In the genomic region with DNA sequence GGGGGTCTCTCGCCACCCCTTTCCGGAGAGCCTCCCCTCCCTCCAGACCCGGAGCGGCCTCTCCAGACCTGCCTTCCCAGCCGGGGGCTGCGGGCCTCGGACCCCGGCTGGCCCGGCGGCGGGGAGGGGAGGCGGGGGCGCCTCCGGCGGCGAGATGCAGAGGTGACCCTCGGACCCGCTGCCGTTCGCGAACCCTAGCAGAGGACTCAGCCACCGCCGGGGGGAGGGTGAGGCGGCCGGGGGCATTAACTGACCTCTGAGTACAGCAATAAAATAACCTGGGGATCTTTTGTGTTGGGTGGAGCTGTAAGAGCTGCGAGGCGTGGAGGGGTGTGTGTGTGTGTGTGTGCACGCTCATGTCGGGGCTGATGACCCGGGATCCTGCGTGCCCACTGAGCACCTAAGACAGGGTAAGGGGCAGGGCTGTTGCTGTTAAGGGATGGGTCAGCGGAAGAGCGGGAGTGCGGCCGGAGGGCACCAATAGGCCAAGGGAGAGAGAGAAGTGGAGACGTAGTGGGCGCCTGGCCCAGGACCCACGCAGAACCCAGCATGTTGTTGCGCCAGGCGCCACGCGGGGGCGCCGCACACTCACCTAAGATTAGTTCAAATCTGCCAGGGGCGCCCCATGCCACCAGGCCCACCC, we compare ENCODE assay signal across 1 cellular context.
A peak's percentile ranks its signal among the peaks of the same experiment; 100 is the strongest.
TF ChIP-seq lines count a peak whose summit lies in the region.

No MANE protein-coding gene starts in this region.

TF ChIP-seq in HEK293, 187 proteins besides CTCF, POLR2A, EP300 and RAD21 (continued from another document and continues in another):
- TF ChIP-seq, protein P1, sequence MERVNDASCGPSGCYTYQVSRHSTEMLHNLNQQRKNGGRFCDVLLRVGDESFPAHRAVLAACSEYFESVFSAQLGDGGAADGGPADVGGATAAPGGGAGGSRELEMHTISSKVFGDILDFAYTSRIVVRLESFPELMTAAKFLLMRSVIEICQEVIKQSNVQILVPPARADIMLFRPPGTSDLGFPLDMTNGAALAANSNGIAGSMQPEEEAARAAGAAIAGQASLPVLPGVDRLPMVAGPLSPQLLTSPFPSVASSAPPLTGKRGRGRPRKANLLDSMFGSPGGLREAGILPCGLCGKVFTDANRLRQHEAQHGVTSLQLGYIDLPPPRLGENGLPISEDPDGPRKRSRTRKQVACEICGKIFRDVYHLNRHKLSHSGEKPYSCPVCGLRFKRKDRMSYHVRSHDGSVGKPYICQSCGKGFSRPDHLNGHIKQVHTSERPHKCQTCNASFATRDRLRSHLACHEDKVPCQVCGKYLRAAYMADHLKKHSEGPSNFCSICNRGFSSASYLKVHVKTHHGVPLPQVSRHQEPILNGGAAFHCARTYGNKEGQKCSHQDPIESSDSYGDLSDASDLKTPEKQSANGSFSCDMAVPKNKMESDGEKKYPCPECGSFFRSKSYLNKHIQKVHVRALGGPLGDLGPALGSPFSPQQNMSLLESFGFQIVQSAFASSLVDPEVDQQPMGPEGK (tag by site-specific recombination; IDR thresholded peaks at IDR 0.05) = peak; percentile 83
- TF ChIP-seq ZNF10 (tag by site-specific recombination; IDR thresholded peaks at IDR 0.05) (peak; percentile 79; the same call in 1 of the 2 replicates), ZSCAN4 (tag by site-specific recombination; IDR thresholded peaks at IDR 0.05) (peak; percentile 91), ZFHX2 (tag by site-specific recombination; conservative IDR thresholded peaks at IDR 0.05) (peak; percentile 80), ZNF335 (tag by site-specific recombination; conservative IDR thresholded peaks at IDR 0.05) (peak; percentile 91), ZNF132 (tag by site-specific recombination; IDR thresholded peaks at IDR 0.05; ENCODE audit: borderline replicate concordance) (no peak), ZEB2 (tag by site-specific recombination; IDR thresholded peaks at IDR 0.05) (peak; percentile 66), BCL11A (tag by site-specific recombination; IDR thresholded peaks at IDR 0.05; ENCODE audit: low read depth) (peak; percentile 39; the same call in 1 of the 2 replicates), ZNF394 (tag by site-specific recombination; IDR thresholded peaks at IDR 0.05; ENCODE audit: borderline replicate concordance) (0 out of 2 replicates have a peak, but pooled peaks have one; percentile 4), ZNF2 (tag by site-specific recombination; IDR thresholded peaks at IDR 0.05) (0 out of 2 replicates have a peak, but pooled peaks have one; percentile 47), ZFP41 (tag by site-specific recombination; IDR thresholded peaks at IDR 0.05; ENCODE audit: borderline replicate concordance) (no peak), ZNF830 (tag by site-specific recombination; IDR thresholded peaks at IDR 0.05; ENCODE audit: low read depth) (no peak), ZNF660 (tag by site-specific recombination; IDR thresholded peaks at IDR 0.05) (0 out of 2 replicates have a peak, but pooled peaks have one; percentile 38), ZNF843 (tag by site-specific recombination; IDR thresholded peaks at IDR 0.05) (no peak), GLIS2 (tag by site-specific recombination; IDR thresholded peaks at IDR 0.05) (peak; percentile 64), ZSCAN5A (tag by site-specific recombination; IDR thresholded peaks at IDR 0.05) (0 out of 2 replicates have a peak, but pooled peaks have one; percentile 34), ZNF341 (tag by site-specific recombination; IDR thresholded peaks at IDR 0.05; ENCODE audit: low read depth) (peak; percentile 50; the same call in 1 of the 2 replicates), PRDM10 (tag by site-specific recombination; IDR thresholded peaks at IDR 0.05) (peak; percentile 48; the same call in 1 of the 2 replicates), KLF17 (tag by site-specific recombination; IDR thresholded peaks at IDR 0.05) (peak; percentile 70; the same call in 1 of the 2 replicates), ZNF639 (tag by site-specific recombination; IDR thresholded peaks at IDR 0.05) (peak; percentile 48; the same call in 1 of the 2 replicates), WT1 (tag by site-specific recombination; IDR thresholded peaks at IDR 0.05) (peak; percentile 13; the same call in 1 of the 2 replicates), REST (tag by site-specific recombination; IDR thresholded peaks at IDR 0.05) (0 out of 2 replicates have a peak, but pooled peaks have one; percentile 37), ZBTB8A (tag by site-specific recombination; IDR thresholded peaks at IDR 0.05) (peak; percentile 43; the same call in 1 of the 2 replicates), ZNF548 (tag by site-specific recombination; IDR thresholded peaks at IDR 0.05) (no peak), ZNF114 (tag by site-specific recombination; IDR thresholded peaks at IDR 0.05) (no peak), ZBTB48 (tag by site-specific recombination; IDR thresholded peaks at IDR 0.05) (peak; percentile 83), ZSCAN30 (tag by site-specific recombination; IDR thresholded peaks at IDR 0.05) (0 out of 2 replicates have a peak, but pooled peaks have one; percentile 19), ZNF211 (tag by site-specific recombination; IDR thresholded peaks at IDR 0.05; ENCODE audit: low read depth) (no peak), ZNF24 (tag by site-specific recombination; IDR thresholded peaks at IDR 0.05) (0 out of 2 replicates have a peak, but pooled peaks have one; percentile 43)
- TF ChIP-seq, protein P2, sequence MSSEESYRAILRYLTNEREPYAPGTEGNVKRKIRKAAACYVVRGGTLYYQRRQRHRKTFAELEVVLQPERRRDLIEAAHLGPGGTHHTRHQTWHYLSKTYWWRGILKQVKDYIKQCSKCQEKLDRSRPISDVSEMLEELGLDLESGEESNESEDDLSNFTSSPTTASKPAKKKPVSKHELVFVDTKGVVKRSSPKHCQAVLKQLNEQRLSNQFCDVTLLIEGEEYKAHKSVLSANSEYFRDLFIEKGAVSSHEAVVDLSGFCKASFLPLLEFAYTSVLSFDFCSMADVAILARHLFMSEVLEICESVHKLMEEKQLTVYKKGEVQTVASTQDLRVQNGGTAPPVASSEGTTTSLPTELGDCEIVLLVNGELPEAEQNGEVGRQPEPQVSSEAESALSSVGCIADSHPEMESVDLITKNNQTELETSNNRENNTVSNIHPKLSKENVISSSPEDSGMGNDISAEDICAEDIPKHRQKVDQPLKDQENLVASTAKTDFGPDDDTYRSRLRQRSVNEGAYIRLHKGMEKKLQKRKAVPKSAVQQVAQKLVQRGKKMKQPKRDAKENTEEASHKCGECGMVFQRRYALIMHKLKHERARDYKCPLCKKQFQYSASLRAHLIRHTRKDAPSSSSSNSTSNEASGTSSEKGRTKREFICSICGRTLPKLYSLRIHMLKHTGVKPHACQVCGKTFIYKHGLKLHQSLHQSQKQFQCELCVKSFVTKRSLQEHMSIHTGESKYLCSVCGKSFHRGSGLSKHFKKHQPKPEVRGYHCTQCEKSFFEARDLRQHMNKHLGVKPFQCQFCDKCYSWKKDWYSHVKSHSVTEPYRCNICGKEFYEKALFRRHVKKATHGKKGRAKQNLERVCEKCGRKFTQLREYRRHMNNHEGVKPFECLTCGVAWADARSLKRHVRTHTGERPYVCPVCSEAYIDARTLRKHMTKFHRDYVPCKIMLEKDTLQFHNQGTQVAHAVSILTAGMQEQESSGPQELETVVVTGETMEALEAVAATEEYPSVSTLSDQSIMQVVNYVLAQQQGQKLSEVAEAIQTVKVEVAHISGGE (tag by site-specific recombination; conservative IDR thresholded peaks at IDR 0.05; ENCODE audit: low read depth) = peak; percentile 35; the same call in 1 of the 2 replicates
- TF ChIP-seq, protein P3, sequence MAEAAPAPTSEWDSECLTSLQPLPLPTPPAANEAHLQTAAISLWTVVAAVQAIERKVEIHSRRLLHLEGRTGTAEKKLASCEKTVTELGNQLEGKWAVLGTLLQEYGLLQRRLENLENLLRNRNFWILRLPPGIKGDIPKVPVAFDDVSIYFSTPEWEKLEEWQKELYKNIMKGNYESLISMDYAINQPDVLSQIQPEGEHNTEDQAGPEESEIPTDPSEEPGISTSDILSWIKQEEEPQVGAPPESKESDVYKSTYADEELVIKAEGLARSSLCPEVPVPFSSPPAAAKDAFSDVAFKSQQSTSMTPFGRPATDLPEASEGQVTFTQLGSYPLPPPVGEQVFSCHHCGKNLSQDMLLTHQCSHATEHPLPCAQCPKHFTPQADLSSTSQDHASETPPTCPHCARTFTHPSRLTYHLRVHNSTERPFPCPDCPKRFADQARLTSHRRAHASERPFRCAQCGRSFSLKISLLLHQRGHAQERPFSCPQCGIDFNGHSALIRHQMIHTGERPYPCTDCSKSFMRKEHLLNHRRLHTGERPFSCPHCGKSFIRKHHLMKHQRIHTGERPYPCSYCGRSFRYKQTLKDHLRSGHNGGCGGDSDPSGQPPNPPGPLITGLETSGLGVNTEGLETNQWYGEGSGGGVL (tag by site-specific recombination; IDR thresholded peaks at IDR 0.05) = peak; percentile 42; the same call in 1 of the 2 replicates
